ENCODE assay signal across 19 cellular contexts in the genomic region with DNA sequence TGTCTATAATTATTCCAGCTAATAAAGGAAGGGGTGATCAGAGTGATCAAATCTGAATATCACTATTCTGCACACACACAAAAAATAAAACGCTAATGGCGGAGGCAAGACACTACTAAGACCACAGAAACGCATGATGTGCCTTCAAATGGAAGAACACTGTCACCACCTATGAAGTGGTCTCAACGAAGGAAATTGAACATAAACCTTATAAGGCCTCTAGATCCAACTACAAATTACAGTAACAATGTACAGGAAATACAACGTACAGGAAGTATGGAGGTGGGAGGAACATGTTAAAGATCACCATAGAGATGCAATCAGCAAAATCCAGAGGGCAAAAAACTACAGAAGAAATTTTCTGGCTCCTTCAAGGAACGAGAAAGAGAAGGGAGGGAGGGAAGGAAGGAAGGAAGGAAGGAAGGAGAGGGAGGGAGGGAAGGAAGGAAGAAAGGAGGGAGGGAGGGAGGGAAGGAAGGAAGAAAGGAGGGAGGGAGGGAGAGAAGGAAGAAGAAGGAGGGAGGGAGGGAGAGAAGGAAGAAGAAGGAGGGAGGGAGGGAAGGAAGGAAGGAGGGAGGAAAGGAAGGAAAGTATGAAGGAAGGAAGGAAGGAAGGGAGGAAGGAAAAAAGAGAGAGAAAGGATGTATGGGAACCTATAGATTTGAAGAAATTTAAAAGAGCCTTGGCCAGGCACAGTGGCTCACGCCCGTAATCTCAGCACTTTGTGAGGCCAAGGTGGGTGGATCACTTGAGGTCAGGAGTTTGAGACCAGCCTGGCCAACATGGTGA. TPM values are rescaled to one million over a fixed set of nuclear protein-coding genes. Genes with fewer than 3 reads are reported as not detected.
DNase-seq lines count a peak whose midpoint lies in the region; ATAC-seq and TF ChIP-seq lines count a peak whose summit lies in the region.
"Had no signal": no experiment of that assay in that cellular context is flagged by ENCODE, and none has a peak within 500 bp of the region (broad histone marks: within the 10 kb centered on the region; RNA-seq: fewer than 3 reads in every experiment).

No MANE protein-coding gene starts in this region.

- DNase-seq in activated T-cell treated with anti-CD3 and anti-CD28 coated beads, Interleukin-2, amount 50 U/mL, for 24 hours = no peak
- no peak for DNase-seq in activated T-cell treated with anti-CD3 and anti-CD28 coated beads, Interleukin-2, amount 50 U/mL, for 48 hours
- DNase-seq in activated B cell treated with CpG ODN at 0.5 μM for 24 hours (no peak), endothelial cell (ENCODE audit: low spot score) (no peak), NOMO-1 (lab: John Stamatoyannopoulos, UW; ENCODE audit: unreplicated experiment in 2 of 2) (no peak), left lobe of liver (ENCODE audit: low spot score) (no peak)
- DNase-seq: activated gamma-delta T cell treated with Interleukin-2 at 50 U/mL for 16 hours, brain microvascular endothelial cell, DMS79, foreskin fibroblast, mesendoderm, NCI-H146, NCI-H774, retina had no signal

- peaks cover 39% of the 10 kb centered on the region for H3K4me1 Mint-ChIP-seq in activated T-cell treated with anti-CD3 and anti-CD28 coated beads, Interleukin-2, amount 50 U/mL, for 24 hours (ENCODE audit: low read depth)
- H3K4me1 Mint-ChIP-seq in activated B cell treated with CpG ODN at 0.5 μM for 24 hours (peaks cover 48% of the 10 kb centered on the region), endothelial cell (ENCODE audit: unreplicated experiment) (peaks cover 17% of the 10 kb centered on the region)
- H3K4me1 Mint-ChIP-seq in stimulated activated naive CD8-positive, alpha-beta T cell treated with anti-CD3 and anti-CD28 coated beads, Interleukin-15, Interleukin-2, amounts not matched to agents 100 ng/mL and 50 ng/mL, for 24 hours (ENCODE audit: low read depth) = peaks cover 46% of the 10 kb centered on the region

- H3K36me3 Mint-ChIP-seq in activated T-cell treated with anti-CD3 and anti-CD28 coated beads, Interleukin-2, amount 50 U/mL, for 24 hours (ENCODE audit: low read depth) = no peaks in the 10 kb centered on the region
- H3K36me3 Mint-ChIP-seq in activated B cell treated with CpG ODN at 0.5 μM for 24 hours (ENCODE audit: low read depth) (no peaks in the 10 kb centered on the region), endothelial cell (ENCODE audit: low read depth, unreplicated experiment) (peaks cover 4% of the 10 kb centered on the region)
- H3K36me3 Mint-ChIP-seq in stimulated activated naive CD8-positive, alpha-beta T cell treated with anti-CD3 and anti-CD28 coated beads, Interleukin-15, Interleukin-2, amounts not matched to agents 100 ng/mL and 50 ng/mL, for 24 hours (ENCODE audit: low read depth) = no peaks in the 10 kb centered on the region

- no peaks in the 10 kb centered on the region for H3K9me3 Mint-ChIP-seq in activated T-cell treated with anti-CD3 and anti-CD28 coated beads, Interleukin-2, amount 50 U/mL, for 24 hours
- H3K9me3 Mint-ChIP-seq in activated B cell treated with CpG ODN at 0.5 μM for 24 hours = no peaks in the 10 kb centered on the region
- H3K9me3 Mint-ChIP-seq in endothelial cell (ENCODE audit: unreplicated experiment) = no peaks in the 10 kb centered on the region
- H3K9me3 Mint-ChIP-seq in stimulated activated naive CD8-positive, alpha-beta T cell treated with anti-CD3 and anti-CD28 coated beads, Interleukin-15, Interleukin-2, amounts not matched to agents 100 ng/mL and 50 ng/mL, for 24 hours = no peaks in the 10 kb centered on the region

- CTCF ChIA-PET in activated B cell treated with CpG ODN at 0.5 μM for 24 hours (lab: Charles Lee) = interaction anchor here (0.7 to 2.8 kb wide), 17 partner anchors 7 to 69 kb away, joined by 3 to 64 read pairs (median 10); a partner anchor contains a TSS

- TF ChIP-seq CTCF in activated B cell treated with CpG ODN at 0.5 μM for 24 hours (IDR thresholded peaks at IDR 0.05) (no peak), endothelial cell (IDR thresholded peaks at IDR 0.05; ENCODE audit: unreplicated experiment) (no peak)

- intact Hi-C loops in activated B cell treated with CpG ODN at 0.5 μM for 24 hours (cut with micrococcal nuclease) = loop anchor here (10.0 kb wide), 1 partner anchor 138 kb away; no protein-coding TSS in a partner anchor

- H3K4me3 Mint-ChIP-seq in activated T-cell treated with anti-CD3 and anti-CD28 coated beads, Interleukin-2, amount 50 U/mL, for 24 hours = no peak overlapping the region
- peak overlapping the region; percentile 73 for H3K4me3 Mint-ChIP-seq in activated B cell treated with CpG ODN at 0.5 μM for 24 hours
- H3K4me3 Mint-ChIP-seq in endothelial cell (ENCODE audit: unreplicated experiment) = no peak overlapping the region
- H3K4me3 Mint-ChIP-seq in stimulated activated naive CD8-positive, alpha-beta T cell treated with anti-CD3 and anti-CD28 coated beads, Interleukin-15, Interleukin-2, amounts not matched to agents 100 ng/mL and 50 ng/mL, for 24 hours = peak overlapping the region; percentile 76

- POLR2A ChIA-PET in activated B cell treated with CpG ODN at 0.5 μM for 24 hours (lab: Charles Lee) = interaction anchor here (1.0 to 2.8 kb wide), 11 partner anchors 11 to 32 kb away, joined by 3 to 61 read pairs (median 7); a partner anchor contains a TSS

- H3K27me3 Mint-ChIP-seq in activated T-cell treated with anti-CD3 and anti-CD28 coated beads, Interleukin-2, amount 50 U/mL, for 24 hours = no peaks in the 10 kb centered on the region
- H3K27me3 Mint-ChIP-seq in activated B cell treated with CpG ODN at 0.5 μM for 24 hours (no peaks in the 10 kb centered on the region), endothelial cell (ENCODE audit: unreplicated experiment) (peaks cover 8% of the 10 kb centered on the region)
- no peaks in the 10 kb centered on the region for H3K27me3 Mint-ChIP-seq in stimulated activated naive CD8-positive, alpha-beta T cell treated with anti-CD3 and anti-CD28 coated beads, Interleukin-15, Interleukin-2, amounts not matched to agents 100 ng/mL and 50 ng/mL, for 24 hours

- ATAC-seq in activated B cell treated with CpG ODN at 0.5 μM for 24 hours (ENCODE audit: low read depth) (no peak), HG02642 (IDR thresholded peaks at IDR 0.05; ENCODE audit: poor library complexity, unreplicated experiment) (no peak), left lobe of liver (no peak)

- peak overlapping the region; percentile 93 for H3K27ac Mint-ChIP-seq in activated T-cell treated with anti-CD3 and anti-CD28 coated beads, Interleukin-2, amount 50 U/mL, for 24 hours
- H3K27ac Mint-ChIP-seq in activated B cell treated with CpG ODN at 0.5 μM for 24 hours = no peak overlapping the region
- peak overlapping the region; percentile 7 for H3K27ac Mint-ChIP-seq in endothelial cell (ENCODE audit: unreplicated experiment)
- peak overlapping the region; percentile 97 for H3K27ac Mint-ChIP-seq in stimulated activated naive CD8-positive, alpha-beta T cell treated with anti-CD3 and anti-CD28 coated beads, Interleukin-15, Interleukin-2, amounts not matched to agents 100 ng/mL and 50 ng/mL, for 24 hours

RNA-seq across cellular contexts. Expression of a gene that starts 3.1 kb away (rescaled TPM):
- total RNA-seq in activated B cell treated with CpG ODN at 0.5 μM for 24 hours (1.7 and 2.2 TPM in 2 replicates), endothelial cell (ENCODE audit: unreplicated experiment) (not detected), left lobe of liver (1.0 TPM)
- total RNA-seq: kidney epithelial cell, MCF 10A, SK-MEL-5 had no signal

RNA-seq across cellular contexts. Expression of a gene that starts 12.2 kb away (rescaled TPM):
- 300 and 313 TPM in 2 replicates for total RNA-seq in activated B cell treated with CpG ODN at 0.5 μM for 24 hours
- 101 TPM for total RNA-seq in endothelial cell (ENCODE audit: unreplicated experiment)
- total RNA-seq in left lobe of liver = 18.1 TPM

RNA-seq across cellular contexts. Expression of a gene that starts 32.7 kb away (rescaled TPM):
- total RNA-seq in activated B cell treated with CpG ODN at 0.5 μM for 24 hours (4.7 and 4.9 TPM in 2 replicates), endothelial cell (ENCODE audit: unreplicated experiment) (82.0 TPM), left lobe of liver (1.9 TPM)

RNA-seq across cellular contexts. Expression of a gene that starts 38.8 kb away (rescaled TPM):
- total RNA-seq in activated B cell treated with CpG ODN at 0.5 μM for 24 hours (8.8 and 9.2 TPM in 2 replicates), endothelial cell (ENCODE audit: unreplicated experiment) (6.8 TPM), left lobe of liver (19.3 TPM)

Comparison
In these comparisons a context has a peak if more than half of its experiments do, and no peak if none do; other contexts are left out.
1. H3K4me3 Mint-ChIP-seq: peak in activated B cell treated with CpG ODN at 0.5 μM for 24 hours (single experiment) and stimulated activated naive CD8-positive, alpha-beta T cell treated with anti-CD3 and anti-CD28 coated beads, Interleukin-15, Interleukin-2, amounts not matched to agents 100 ng/mL and 50 ng/mL, for 24 hours (single experiment); none in activated T-cell treated with anti-CD3 and anti-CD28 coated beads, Interleukin-2, amount 50 U/mL, for 24 hours (single experiment) and endothelial cell (single experiment).
2. RNA of a gene that starts 32.7 kb away (total RNA-seq): 82.0 TPM in endothelial cell (single experiment); 4.7 to 4.9 TPM in activated B cell treated with CpG ODN at 0.5 μM for 24 hours and 1.9 TPM in left lobe of liver (single experiment); every median in the first group is over 10 times any median in the second.